13 cellular contexts compared by ENCODE assay signal in genomic region chr12:56518570-56518969, GRCh38. TPM values are rescaled to one million over a fixed set of nuclear protein-coding genes. Genes with fewer than 3 reads are reported as not detected.
DNase-seq lines count a peak whose midpoint lies in the region; TF ChIP-seq lines count a peak whose summit lies in the region.
"Had no signal": no experiment of that assay in that cellular context is flagged by ENCODE, and none has a peak within 500 bp of the region (broad histone marks: within the 10 kb centered on the region; RNA-seq: fewer than 3 reads in every experiment).

No MANE protein-coding gene starts in this region.

- H3K18ac ChIP-seq in H9 (ENCODE audit: insufficient read length, low read depth, low read length) = no peak overlapping the region

- H3K27ac ChIP-seq in breast epithelium = no peak overlapping the region
- H3K27ac ChIP-seq in H9 (ENCODE audit: insufficient read length, low read depth, low read length) = no peak overlapping the region

- H2BK15ac ChIP-seq in H9 (ENCODE audit: low read depth, low read length) = no peak overlapping the region

- H2AK5ac ChIP-seq in H9 (ENCODE audit: insufficient read length, low read length) = no peak overlapping the region

- no TSS peak for BruUV-seq in MCF 10A (replicated peaks; lab: Mats Ljungman, UMichigan)

- H3K9me3 Mint-ChIP-seq in MCF 10A (ENCODE audit: unreplicated experiment) (no peaks in the 10 kb centered on the region), H9 (no peaks in the 10 kb centered on the region)
- H3K9me3 Mint-ChIP-seq: activated B cell treated with CpG ODN at 0.5 μM for 24 hours; activated naive CD8-positive, alpha-beta T cell treated with anti-CD3 and anti-CD28 coated beads, Interleukin-2, amount 50 U/mL, for 24 hours had no signal

- CTCF ChIA-PET in MCF 10A (lab: Yijun Ruan, JAX) = interaction anchor here (0.8 to 7.3 kb wide), 4 partner anchors 14 to 71 kb away, joined by 3 to 112 read pairs (median 4); no protein-coding TSS in a partner anchor

- peaks cover under 1 to 4% of the 10 kb centered on the region in 2 donors for H3K4me1 ChIP-seq in breast epithelium
- peaks cover 32% of the 10 kb centered on the region for H3K4me1 ChIP-seq in skeletal muscle satellite cell (ENCODE audit: control insufficient read depth, insufficient read depth, low read length)
- H3K4me1 ChIP-seq in H9 (ENCODE audit: insufficient read depth, low read length) = no peaks in the 10 kb centered on the region

- H3K27me3 ChIP-seq in breast epithelium (no peaks in the 10 kb centered on the region), skeletal muscle satellite cell (ENCODE audit: control insufficient read depth, insufficient read depth, low read length) (no peaks in the 10 kb centered on the region), H9 (ENCODE audit: insufficient read depth, low read length) (no peaks in the 10 kb centered on the region)

- H3K27me3 Mint-ChIP-seq in MCF 10A (ENCODE audit: insufficient read depth, unreplicated experiment) (no peaks in the 10 kb centered on the region), H9 (ENCODE audit: low read depth) (no peaks in the 10 kb centered on the region)
- H3K27me3 Mint-ChIP-seq: activated naive CD8-positive, alpha-beta T cell treated with anti-CD3 and anti-CD28 coated beads, Interleukin-2, amount 50 U/mL, for 24 hours had no signal

- no peak overlapping the region for H2BK20ac ChIP-seq in H9 (ENCODE audit: low read depth, low read length, poor library complexity, severe bottlenecking)

- H3K36me3 ChIP-seq in breast epithelium (no peaks in the 10 kb centered on the region), skeletal muscle satellite cell (ENCODE audit: insufficient read depth, low read length) (no peaks in the 10 kb centered on the region)

- no peak overlapping the region for H2BK5ac ChIP-seq in H9 (ENCODE audit: insufficient read length, low read length)

- H3K79me2 ChIP-seq in H9 (ENCODE audit: insufficient read depth, low read length) = no peaks in the 10 kb centered on the region; the same call in 1 of the 2 replicates

- no peak overlapping the region for H2BK120ac ChIP-seq in H9 (ENCODE audit: low read depth, low read length, poor library complexity, severe bottlenecking)

- H3K56ac ChIP-seq in H9 (ENCODE audit: insufficient read length, low read depth, low read length) = no peak overlapping the region

- no peak overlapping the region for H4K5ac ChIP-seq in H9 (ENCODE audit: insufficient read length, low read depth, low read length)

- peaks cover 5% of the 10 kb centered on the region for H3K23me2 ChIP-seq in H9 (ENCODE audit: insufficient read length, low read depth, low read length, poor library complexity, severe bottlenecking)

- no peak overlapping the region for H2AFZ ChIP-seq in H9 (ENCODE audit: low read length)

- H3K4me2 ChIP-seq in skeletal muscle satellite cell (ENCODE audit: low read length) (peak overlapping the region; percentile 24), H9 (ENCODE audit: insufficient read depth, insufficient read length, low read length) (no peak overlapping the region)

- H3K4me3 ChIP-seq in breast epithelium (no peak overlapping the region), fibroblast of pulmonary artery (replicated peaks; ENCODE audit: low read depth, low read length) (no peak overlapping the region), skeletal muscle satellite cell (ENCODE audit: low read length) (no peak overlapping the region)

- H3K9ac ChIP-seq in skeletal muscle satellite cell (ENCODE audit: low read depth, low read length) (peak overlapping the region; percentile 63), H9 (ENCODE audit: extremely low read depth, insufficient read length, low read length) (no peak overlapping the region)

- no peak overlapping the region for H3T11ph ChIP-seq in H9 (ENCODE audit: low read length)

- no peaks in the 10 kb centered on the region for H4K20me1 ChIP-seq in H9 (ENCODE audit: control insufficient read depth, insufficient read depth, insufficient read length)

- TF ChIP-seq CTCF in MCF 10A (IDR thresholded peaks at IDR 0.05; ENCODE audit: unreplicated experiment) = no peak
- TF ChIP-seq CTCF in breast epithelium (IDR thresholded peaks at IDR 0.05) = no peak
- TF ChIP-seq CTCF in fibroblast of pulmonary artery (IDR thresholded peaks at IDR 0.05; ENCODE audit: low read length, missing control alignments) = no peak
- TF ChIP-seq CTCF in H9 (conservative IDR thresholded peaks at IDR 0.05) = no peak

- no peak for TF ChIP-seq POLR2A in breast epithelium (IDR thresholded peaks at IDR 0.05)

- H3K4me3 Mint-ChIP-seq in MCF 10A (ENCODE audit: unreplicated experiment) (no peak overlapping the region), H9 (no peak overlapping the region)
- H3K4me3 Mint-ChIP-seq: activated B cell treated with CpG ODN at 0.5 μM for 24 hours; activated naive CD8-positive, alpha-beta T cell treated with anti-CD3 and anti-CD28 coated beads, Interleukin-2, amount 50 U/mL, for 24 hours had no signal

- no peaks in the 10 kb centered on the region for H3K79me1 ChIP-seq in H9 (ENCODE audit: insufficient read depth, low read depth, low read length, poor library complexity, severe bottlenecking)

- no peak overlapping the region for H3K4ac ChIP-seq in H9 (ENCODE audit: low read depth, low read length)

- H3K4me1 Mint-ChIP-seq in MCF 10A (ENCODE audit: insufficient read depth, unreplicated experiment) = peaks cover 21% of the 10 kb centered on the region
- peaks cover 18 to 23% of the 10 kb centered on the region in 2 experiments for H3K4me1 Mint-ChIP-seq in H9

- no peak overlapping the region for H4K91ac ChIP-seq in H9 (ENCODE audit: insufficient read length, low read depth, low read length)

- DNase-seq in MCF 10A (ENCODE audit: unreplicated experiment) (peak; percentile 48), breast epithelium (ENCODE audit: low spot score in 2 of 2) (no peak), SW480 (ENCODE audit: low spot score) (peak; percentile 83), fibroblast of pulmonary artery (ENCODE audit: low read depth) (peak; percentile 43), HPDE6-E6E7 (ENCODE audit: extremely low spot score) (no peak), NCI-H345 (lab: John Stamatoyannopoulos, UW) (no peak), H9 (no peak)
- DNase-seq: activated B cell treated with CpG ODN at 0.5 μM for 24 hours; activated naive CD8-positive, alpha-beta T cell treated with anti-CD3 and anti-CD28 coated beads, Interleukin-2, amount 50 U/mL, for 24 hours; cortex of kidney; Karpas-422; NCI-H2081 had no signal

- H3K9me3 ChIP-seq in breast epithelium = no peaks in the 10 kb centered on the region
- H3K9me3 ChIP-seq in skeletal muscle satellite cell (replicated peaks; ENCODE audit: low read length) = no peaks in the 10 kb centered on the region
- H3K9me3 ChIP-seq in H9 (ENCODE audit: control insufficient read depth, low read depth, low read length) = no peaks in the 10 kb centered on the region

- H3K36me3 Mint-ChIP-seq in MCF 10A (ENCODE audit: insufficient read depth, unreplicated experiment) (no peaks in the 10 kb centered on the region), H9 (ENCODE audit: insufficient read depth in 1 of 3, low read depth in 3 of 3) (no peaks in the 10 kb centered on the region)

- no peak overlapping the region for H4K8ac ChIP-seq in H9 (replicated peaks; ENCODE audit: insufficient read length, low read depth, low read length)

- H3K14ac ChIP-seq in H9 (ENCODE audit: insufficient read depth, low read length) = no peak overlapping the region

- H2BK12ac ChIP-seq in H9 (ENCODE audit: insufficient read length, low read depth, low read length) = no peak overlapping the region

- POLR2A ChIA-PET in MCF 10A (lab: Yijun Ruan, JAX) = interaction anchor here (1.6 to 2.5 kb wide), 3 partner anchors 13 to 55 kb away, joined by 3 to 7 read pairs (median 5); no protein-coding TSS in a partner anchor

- no peak overlapping the region for H3K23ac ChIP-seq in H9 (ENCODE audit: insufficient read length, low read depth, low read length)

- intact Hi-C loops in MCF 10A (cut with micrococcal nuclease) (no loop called here), breast epithelium (cut with DNase I; ENCODE audit: low total_unique reads) (loop anchor here (10.0 kb wide), 1 partner anchor 56 kb away; no protein-coding TSS in a partner anchor)

- no CpG with 5 or more reads among the region's 2 CpGs for WGBS in H9 (ENCODE audit: extremely low coverage, insufficient read length, low lambda C conversion rate)

- H3K27ac Mint-ChIP-seq in MCF 10A (ENCODE audit: low read depth, unreplicated experiment) = peak overlapping the region; percentile 84
- H3K27ac Mint-ChIP-seq in H9 = peak overlapping the region in 1 of 3 experiments; percentile 16; a peak in 1 of 7 replicates
- H3K27ac Mint-ChIP-seq: activated B cell treated with CpG ODN at 0.5 μM for 24 hours; activated naive CD8-positive, alpha-beta T cell treated with anti-CD3 and anti-CD28 coated beads, Interleukin-2, amount 50 U/mL, for 24 hours had no signal

RNA-seq across cellular contexts. Expression of gene RBMS2, which starts 3.0 kb away (rescaled TPM):
- total RNA-seq in MCF 10A (2022) (34.9 and 62.7 TPM in 2 replicates), breast epithelium (10 to 100 TPM; 22.9 to 27.5 (median 27.2) TPM), H9 (2021) (9.5 TPM in 2 replicates)
- total RNA-seq in skeletal muscle satellite cell (2012; rRNA removed) = 6.6 and 7.9 TPM in 2 replicates

RNA-seq across cellular contexts. Expression of gene GLS2, which starts 30.6 kb away (rescaled TPM):
- total RNA-seq in MCF 10A (2022) (3.9 and 4.8 TPM in 2 replicates), breast epithelium (1 to 10 TPM in 2 of 3 donors, under 1 TPM in 1; 0.16 to 5.1 (median 4.6) TPM), H9 (2021) (15.9 and 17.0 TPM in 2 replicates)
- 0.25 TPM in 1 of 2 replicates, not detected in the other for total RNA-seq in skeletal muscle satellite cell (2012; rRNA removed)

RNA-seq across cellular contexts. Expression of gene SPRYD4, which starts 50.2 kb away (rescaled TPM):
- total RNA-seq in MCF 10A (2022) (3.5 and 3.9 TPM in 2 replicates), breast epithelium (1 to 10 TPM; 2.9 to 4.8 (median 3.6) TPM), H9 (2021) (4.2 and 4.9 TPM in 2 replicates)
- total RNA-seq in skeletal muscle satellite cell (2012; rRNA removed) = 2.2 and 2.3 TPM in 2 replicates

Comparison
In these comparisons a context has a peak if more than half of its experiments do, and no peak if none do; other contexts are left out.
1. DNase-seq: peak in MCF 10A (single experiment), SW480 (single experiment) and fibroblast of pulmonary artery (single experiment); none in breast epithelium (0 of 2), HPDE6-E6E7 (single experiment), NCI-H345 (single experiment) and H9 (single experiment).